In the genomic region with DNA sequence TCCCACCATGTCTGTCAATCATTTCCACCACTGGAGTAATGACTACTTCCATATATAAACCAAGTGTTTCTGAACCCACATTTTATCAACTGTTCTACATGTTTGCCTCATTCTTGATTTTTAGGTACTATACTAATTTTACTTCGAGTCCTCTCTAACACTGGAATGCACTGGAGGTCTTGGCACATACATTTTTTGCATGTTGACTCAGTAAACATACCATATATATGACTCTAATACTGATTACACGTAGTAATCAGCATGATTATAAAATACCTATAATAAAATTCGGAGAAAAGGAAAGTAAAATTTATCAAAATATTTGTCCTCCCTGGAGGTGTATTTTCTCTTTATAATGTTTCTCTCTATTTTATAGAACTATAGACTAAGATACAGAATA, we compare ENCODE assay signal across 33 cellular contexts.
"Had no signal": no experiment of that assay in that cellular context is flagged by ENCODE, and none has a peak within 500 bp of the region (broad histone marks: within the 10 kb centered on the region; RNA-seq: fewer than 3 reads in every experiment).

No MANE protein-coding gene starts in this region.

- H3K27me3 ChIP-seq: adrenal gland, body of pancreas, breast epithelium, colonic mucosa, dorsolateral prefrontal cortex, esophagus muscularis mucosa, gastroesophageal sphincter, heart right ventricle, hepatocyte had no signal

- H3K9me3 ChIP-seq: adrenal gland, colonic mucosa had no signal

- H3K36me3 ChIP-seq: adrenal gland, breast epithelium, colonic mucosa, esophagus muscularis mucosa, gastroesophageal sphincter, heart right ventricle, WERI-Rb-1 had no signal

- H3K4me1 ChIP-seq: adrenal gland, body of pancreas, breast epithelium, colonic mucosa, esophagus muscularis mucosa, gastroesophageal sphincter, heart right ventricle had no signal

- ATAC-seq: activated CD4-positive, CD25-positive, alpha-beta regulatory T cell treated with anti-CD3 and anti-CD28 coated beads, Interleukin-2, amount 50 U/mL, for 24 hours; activated CD8-positive, alpha-beta T cell treated with anti-CD3 and anti-CD28 coated beads for 36 hours; activated T-cell treated with anti-CD3 and anti-CD28 coated beads, Interleukin-2, amount 50 U/mL, for 4 hours; activated T-helper 17 cell treated with anti-CD3 and anti-CD28 coated beads, Interleukin-2, amount 50 U/mL, for 72 hours; body of pancreas; effector memory CD8-positive, alpha-beta T cell; gastroesophageal sphincter; heart right ventricle; T-helper 17 cell had no signal

- H3K4me3 ChIP-seq: adrenal gland, body of pancreas, breast epithelium, colonic mucosa, dorsolateral prefrontal cortex, esophagus muscularis mucosa, gastroesophageal sphincter, heart right ventricle, hepatocyte had no signal

- DNase-seq: activated B cell treated with CpG ODN at 0.5 μM for 24 hours; activated CD4-positive, alpha-beta T cell treated with anti-CD3 and anti-CD28 coated beads for 48 hours; activated CD4-positive, alpha-beta T cell treated with anti-CD3 and anti-CD28 coated beads, Interleukin-2, amount 50 U/mL, for 1 hour; activated CD4-positive, alpha-beta T cell treated with anti-CD3 and anti-CD28 coated beads, Interleukin-2, amount 50 U/mL, for 48 hours; activated CD8-positive, alpha-beta memory T cell treated with anti-CD3 and anti-CD28 coated beads for 24 hours; activated CD8-positive, alpha-beta T cell treated with anti-CD3 and anti-CD28 coated beads for 36 hours; activated effector memory CD4-positive, alpha-beta T cell treated with Interleukin-2 at 50 U/mL for 16 hours; activated gamma-delta T cell treated with Interleukin-2 at 50 U/mL for 16 hours; activated naive CD4-positive, alpha-beta T cell treated with anti-CD3 and anti-CD28 coated beads, Interleukin-2, amount 50 U/mL, for 16 hours; activated naive CD4-positive, alpha-beta T cell treated with Interleukin-2 at 50 U/mL for 16 hours; activated T-cell treated with anti-CD3 and anti-CD28 coated beads, Interleukin-2, amount 50 U/mL, for 4 hours; adrenal gland; amygdala; aorta; body of pancreas; caudate nucleus; colonic mucosa; dorsolateral prefrontal cortex; effector CD4-positive, alpha-beta T cell; effector memory CD8-positive, alpha-beta T cell; erythroblast; foreskin melanocyte; heart right ventricle; T-helper 1 cell; T-helper 17 cell; T1000; WERI-Rb-1 had no signal

- H3K27ac ChIP-seq: adrenal gland, body of pancreas, breast epithelium, colonic mucosa, dorsolateral prefrontal cortex, esophagus muscularis mucosa, gastroesophageal sphincter, heart right ventricle, hepatocyte, WERI-Rb-1 had no signal
